In genomic region chr2:207720517-207721187, GRCh38 we compare ENCODE assay signal across 25 cellular contexts. TPM values are rescaled to one million over a fixed set of nuclear protein-coding genes. Genes with fewer than 3 reads are reported as not detected.
DNase-seq lines count a peak whose midpoint lies in the region; ATAC-seq and TF ChIP-seq lines count a peak whose summit lies in the region.
"Had no signal": no experiment of that assay in that cellular context is flagged by ENCODE, and none has a peak within 500 bp of the region (broad histone marks: within the 10 kb centered on the region; RNA-seq: fewer than 3 reads in every experiment).

No MANE protein-coding gene starts in this region.

- peaks cover 17% of the 10 kb centered on the region for H3K79me2 ChIP-seq in parathyroid adenoma

- peak overlapping the region; percentile 10 for H2AFZ ChIP-seq in parathyroid adenoma

- H3K36me3 ChIP-seq in parathyroid adenoma (ENCODE audit: control insufficient read depth, insufficient read depth, low read length), result no peaks in the 10 kb centered on the region
- H3K36me3 ChIP-seq: SJSA1, tibial artery had no signal

- H3K9ac ChIP-seq in parathyroid adenoma, result no peak overlapping the region

- H3K27ac ChIP-seq in foreskin keratinocyte (no peak overlapping the region), parathyroid adenoma (no peak overlapping the region)
- H3K27ac ChIP-seq: 22Rv1, SJSA1, tibial artery had no signal

- H3K9me3 ChIP-seq in parathyroid adenoma (ENCODE audit: control insufficient read depth, low read length), result no peaks in the 10 kb centered on the region
- H3K9me3 ChIP-seq: SJSA1, tibial artery had no signal

- no peak for TF ChIP-seq CTCF in foreskin keratinocyte (conservative IDR thresholded peaks at IDR 0.05)
- no peak for TF ChIP-seq CTCF in parathyroid adenoma (IDR thresholded peaks at IDR 0.05)

- no peak overlapping the region for H3K4me2 ChIP-seq in parathyroid adenoma (ENCODE audit: low read length)

- H3K4me3 ChIP-seq in parathyroid adenoma (ENCODE audit: low read depth, low read length), result no peak overlapping the region
- H3K4me3 ChIP-seq: dorsolateral prefrontal cortex, SJSA1, tibial artery had no signal

- H3K4me1 ChIP-seq in foreskin keratinocyte (peaks cover 4% of the 10 kb centered on the region), parathyroid adenoma (peaks cover 13% of the 10 kb centered on the region)
- H3K4me1 ChIP-seq: SJSA1 had no signal

- peak; percentile 45 for ATAC-seq in foreskin keratinocyte
- ATAC-seq: activated CD8-positive, alpha-beta T cell treated with anti-CD3 and anti-CD28 coated beads, Interleukin-2, amount 10 ng/mL, durations not matched to agents 7 days and 5 days; CD8-positive, alpha-beta T cell; natural killer cell treated with Interleukin-12 subunit alpha and Interleukin-12 subunit beta and Interleukin-15 and Interleukin-18, amount 100 ng/mL, for 72 hours; sciatic nerve; stimulated activated naive CD8-positive, alpha-beta T cell treated with anti-CD3 and anti-CD28 coated beads, Interleukin-15, Interleukin-2, amounts not matched to agents 100 U/mL and 50 U/mL, for 24 hours had no signal

- DNase-seq in DMS53 (lab: John Stamatoyannopoulos, UW) (peak; percentile 27), DMS53 treated with DMSO at 0.1 percent for 48 hours (lab: John Stamatoyannopoulos, UW; ENCODE audit: unreplicated experiment) (no peak), NCI-H69 (lab: John Stamatoyannopoulos, UW) (peak; percentile 3), foreskin keratinocyte (no peak), iPS-NIHi7 (ENCODE audit: extremely low spot score) (no peak), NCI-H446 treated with DMSO at 0.1 percent for 48 hours (lab: John Stamatoyannopoulos, UW) (no peak)
- no peak for DNase-seq in stimulated activated CD4-positive, alpha-beta T cell treated with anti-CD3 and anti-CD28 coated beads, Interleukin-4, amount 100 ng/mL, for 4 hours
- DNase-seq: activated CD4-positive, alpha-beta T cell treated with anti-CD3 and anti-CD28 coated beads for 1 hour; activated CD8-positive, alpha-beta T cell treated with anti-CD3 and anti-CD28 coated beads, Interleukin-2, amount 10 ng/mL, durations not matched to agents 7 days and 5 days; activated effector memory CD4-positive, alpha-beta T cell treated with Interleukin-2 at 50 U/mL for 16 hours; activated T-cell treated with anti-CD3 and anti-CD28 coated beads for 4 hours; CD8-positive, alpha-beta T cell; DMS 273 treated with DMSO at 0.1 percent for 48 hours; dorsolateral prefrontal cortex; KG1; midbrain; MV-4-11; NCI-H1694 treated with DMSO at 0.1 percent for 48 hours; stimulated activated naive CD8-positive, alpha-beta T cell treated with anti-CD3 and anti-CD28 coated beads, Interleukin-15, Interleukin-2, amounts not matched to agents 100 U/mL and 50 U/mL, for 24 hours; tibial artery had no signal

- H3K27me3 ChIP-seq in foreskin keratinocyte, result no peaks in the 10 kb centered on the region
- H3K27me3 ChIP-seq in parathyroid adenoma (ENCODE audit: control insufficient read depth, insufficient read depth, low read length), result no peaks in the 10 kb centered on the region
- H3K27me3 ChIP-seq: dorsolateral prefrontal cortex, SJSA1, tibial artery had no signal

RNA-seq across cellular contexts. Expression of gene CCNYL1, which starts 9.2 kb away (rescaled TPM):
- 20.8 and 22.5 TPM in 2 replicates for total RNA-seq in foreskin keratinocyte
- polyA plus RNA-seq in foreskin keratinocyte, result 11.4 and 12.9 TPM in 2 replicates

RNA-seq across cellular contexts. Expression of gene FZD5, which starts 49.1 kb away (rescaled TPM):
- total RNA-seq in foreskin keratinocyte, result 3.6 and 4.3 TPM in 2 replicates
- 0.95 and 1.3 TPM in 2 replicates for polyA plus RNA-seq in foreskin keratinocyte

Comparison
In these comparisons a context has a peak if more than half of its experiments do, and no peak if none do; other contexts are left out.
1. DNase-seq: peak in DMS53 (single experiment) and NCI-H69 (single experiment); none in DMS53 treated with DMSO at 0.1 percent for 48 hours (single experiment), foreskin keratinocyte (0 of 2), iPS-NIHi7 (single experiment), NCI-H446 treated with DMSO at 0.1 percent for 48 hours (single experiment) and stimulated activated CD4-positive, alpha-beta T cell treated with anti-CD3 and anti-CD28 coated beads, Interleukin-4, amount 100 ng/mL, for 4 hours (0 of 2).